ENCODE assay signal across 17 cellular contexts in the genomic region with DNA sequence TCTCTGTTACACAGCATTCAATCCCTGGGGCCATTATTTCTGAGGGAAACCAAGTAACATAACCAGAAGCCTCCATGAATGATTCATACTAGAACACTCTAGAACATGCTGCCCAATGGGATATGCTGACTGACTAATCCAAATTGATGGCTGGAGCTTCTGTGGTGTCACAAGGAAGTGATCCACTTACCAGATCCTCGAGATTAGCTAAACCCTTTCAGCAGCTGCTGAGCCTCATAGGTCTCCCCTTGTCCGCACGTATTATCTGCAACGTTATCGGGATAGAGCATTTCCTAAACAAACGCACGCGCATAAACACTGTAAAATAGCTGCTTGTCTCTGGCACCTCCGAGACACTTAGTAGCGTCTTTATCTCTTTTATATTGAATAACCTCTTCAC.
DNase-seq lines count a peak whose midpoint lies in the region; ATAC-seq, FAIRE-seq and TF ChIP-seq lines count a peak whose summit lies in the region.
"Had no signal": no experiment of that assay in that cellular context is flagged by ENCODE, and none has a peak within 500 bp of the region (broad histone marks: within the 10 kb centered on the region; RNA-seq: fewer than 3 reads in every experiment).

No MANE protein-coding gene starts in this region.

- no peak overlapping the region for H3K4me3 ChIP-seq in mammary epithelial cell (replicated peaks in 1 of 3; ENCODE audit: insufficient read depth in 1 of 3, low read depth in 2 of 3, low read length in 3 of 3)
- no peak overlapping the region for H3K4me3 ChIP-seq in K562

- no peaks in the 10 kb centered on the region for H3K36me3 Mint-ChIP-seq in MCF 10A (ENCODE audit: insufficient read depth, unreplicated experiment)
- peaks cover 16% of the 10 kb centered on the region for H3K36me3 Mint-ChIP-seq in glutamatergic neuron (ENCODE audit: unreplicated experiment)
- H3K36me3 Mint-ChIP-seq in naive thymus-derived CD8-positive, alpha-beta T cell, result no peaks in the 10 kb centered on the region

- no peak overlapping the region for H3K27ac ChIP-seq in mammary epithelial cell (ENCODE audit: insufficient read depth, low read depth, low read length)
- H3K27ac ChIP-seq in K562 (ENCODE audit: extremely low read depth, low read depth, low read length), result no peak overlapping the region

- TF ChIP-seq RAD21 in K562 (CRISPR knock-in tag; conservative IDR thresholded peaks at IDR 0.05 in 1 of 2, IDR thresholded peaks at IDR 0.05 in 1 of 2), result no peak

- in situ Hi-C loops in mammary epithelial cell (cut with MboI; ENCODE audit: low sequenced_read_pairs in 2 of 2), result no loop called here
- in situ Hi-C loops in K562 (cut with MboI), result no loop called here

- no peaks in the 10 kb centered on the region for H3K79me2 ChIP-seq in mammary epithelial cell (ENCODE audit: insufficient read depth, low read length)
- H3K79me2 ChIP-seq in K562 (ENCODE audit: control insufficient read depth, insufficient read depth, low read length), result no peaks in the 10 kb centered on the region

- no peaks in the 10 kb centered on the region for H3K9me1 ChIP-seq in K562 (ENCODE audit: control insufficient read depth, insufficient read depth, low read length)

- intact Hi-C loops in mammary epithelial cell (cut with micrococcal nuclease) (no loop called here), MCF 10A (cut with micrococcal nuclease) (no loop called here), K562 (cut with micrococcal nuclease) (no loop called here)

- no peaks in the 10 kb centered on the region for H4K20me1 ChIP-seq in mammary epithelial cell (ENCODE audit: insufficient read depth, low read length)
- no peaks in the 10 kb centered on the region for H4K20me1 ChIP-seq in K562 (replicated peaks; ENCODE audit: control insufficient read depth, insufficient read depth, low read length)

- H3K27me3 ChIP-seq in mammary epithelial cell (ENCODE audit: insufficient read depth, low read length) (no peaks in the 10 kb centered on the region), K562 (ENCODE audit: control insufficient read depth in 2 of 2, insufficient read depth in 2 of 2, low read length in 2 of 2) (no peaks in the 10 kb centered on the region)

- H3K9me3 ChIP-seq in mammary epithelial cell (replicated peaks; ENCODE audit: insufficient read depth, low read length), result no peaks in the 10 kb centered on the region
- no peaks in the 10 kb centered on the region for H3K9me3 ChIP-seq in K562 (replicated peaks; ENCODE audit: control insufficient read depth, insufficient read depth, low read depth, low read length)

- WGBS in mammary epithelial cell (ENCODE audit: low coverage, missing lambda C conversion rate), result 90% methylated on average over 10 of the region's 10 CpGs
- 2% methylated on average over 10 of the region's 10 CpGs for WGBS in K562 (ENCODE audit: insufficient coverage, low coverage, missing lambda C conversion rate)

- H3K27ac Mint-ChIP-seq in MCF 10A (ENCODE audit: low read depth, unreplicated experiment), result no peak overlapping the region
- peak overlapping the region; percentile 33 for H3K27ac Mint-ChIP-seq in glutamatergic neuron (ENCODE audit: unreplicated experiment)
- no peak overlapping the region for H3K27ac Mint-ChIP-seq in naive thymus-derived CD8-positive, alpha-beta T cell

- H3K4me1 Mint-ChIP-seq in MCF 10A (ENCODE audit: insufficient read depth, unreplicated experiment) (no peaks in the 10 kb centered on the region), glutamatergic neuron (ENCODE audit: low read depth, unreplicated experiment) (peaks cover 3% of the 10 kb centered on the region)
- H3K4me1 Mint-ChIP-seq in naive thymus-derived CD8-positive, alpha-beta T cell, result no peaks in the 10 kb centered on the region

- TF ChIP-seq POLR2A in K562 (conservative IDR thresholded peaks at IDR 0.05), result no peak

- H3K4me3 Mint-ChIP-seq in MCF 10A (ENCODE audit: unreplicated experiment) (no peak overlapping the region), glutamatergic neuron (ENCODE audit: unreplicated experiment) (no peak overlapping the region)
- H3K4me3 Mint-ChIP-seq in naive thymus-derived CD8-positive, alpha-beta T cell, result no peak overlapping the region

- H3K36me3 ChIP-seq in mammary epithelial cell (ENCODE audit: insufficient read depth, low read length), result no peaks in the 10 kb centered on the region
- no peaks in the 10 kb centered on the region for H3K36me3 ChIP-seq in K562 (ENCODE audit: control insufficient read depth, insufficient read depth, low read length)

- ATAC-seq in K562 (no peak), GM21423 (IDR thresholded peaks at IDR 0.05; ENCODE audit: unreplicated experiment) (no peak), HG03095 (IDR thresholded peaks at IDR 0.05; ENCODE audit: unreplicated experiment) (no peak)
- no peak for ATAC-seq in naive thymus-derived CD8-positive, alpha-beta T cell

- H2AFZ ChIP-seq in mammary epithelial cell (ENCODE audit: low read depth, low read length), result no peak overlapping the region
- no peak overlapping the region for H2AFZ ChIP-seq in K562 (ENCODE audit: low read depth, low read length)

- DNase-seq in mammary epithelial cell (peak; percentile 10), MCF 10A (ENCODE audit: unreplicated experiment) (no peak), K562 (ENCODE audit: extremely low read depth in 1 of 4, low spot score in 3 of 4) (peak in 1 of 4 experiments; percentile 6), glutamatergic neuron (no peak), dedifferentiated amniotic fluid mesenchymal stem cell (ENCODE audit: extremely low spot score) (no peak)
- DNase-seq in naive thymus-derived CD8-positive, alpha-beta T cell, result no peak
- DNase-seq: C1 segment of cervical spinal cord, DMS79 treated with DMSO at 0.1 percent for 48 hours, HCEC 1CT, NCI-H1092 treated with DMSO at 0.1 percent for 48 hours, NCI-H1694, SIG-M5 had no signal

- H3K4me2 ChIP-seq in mammary epithelial cell (ENCODE audit: insufficient read depth, low read depth, low read length) (no peak overlapping the region), K562 (ENCODE audit: insufficient read depth, low read length) (no peak overlapping the region)

- H3K27me3 Mint-ChIP-seq in MCF 10A (ENCODE audit: insufficient read depth, unreplicated experiment) (peaks cover 26% of the 10 kb centered on the region), glutamatergic neuron (ENCODE audit: unreplicated experiment) (peaks cover 2% of the 10 kb centered on the region)
- peaks cover 0 to 9% (median 0%) of the 10 kb centered on the region in 5 donors for H3K27me3 Mint-ChIP-seq in naive thymus-derived CD8-positive, alpha-beta T cell

- no peaks in the 10 kb centered on the region for H3K9me3 Mint-ChIP-seq in MCF 10A (ENCODE audit: unreplicated experiment)
- H3K9me3 Mint-ChIP-seq in glutamatergic neuron (ENCODE audit: unreplicated experiment), result peaks cover 2% of the 10 kb centered on the region
- H3K9me3 Mint-ChIP-seq in naive thymus-derived CD8-positive, alpha-beta T cell, result no peaks in the 10 kb centered on the region

- no peak for TF ChIP-seq EP300 in K562 (IDR thresholded peaks at IDR 0.05; ENCODE audit: low read length)

- H3K9ac ChIP-seq in mammary epithelial cell (ENCODE audit: insufficient read depth, low read length) (no peak overlapping the region), K562 (ENCODE audit: insufficient read depth in 1 of 2, low read depth in 2 of 2, low read length in 2 of 2) (no peak overlapping the region)

- H3K4me1 ChIP-seq in mammary epithelial cell (ENCODE audit: insufficient read depth, low read length) (no peaks in the 10 kb centered on the region), K562 (replicated peaks in 1 of 2; ENCODE audit: control insufficient read depth in 2 of 2, insufficient read depth in 2 of 2, low read length in 2 of 2) (no peaks in the 10 kb centered on the region)

- CTCF ChIA-PET in mammary epithelial cell (lab: Charles Lee; ENCODE audit: low non-redundant PET), result no interaction called here
- CTCF ChIA-PET in MCF 10A (lab: Yijun Ruan, JAX), result interaction anchor here (1.8 kb wide), 1 partner anchor 29 kb away, joined by 8 read pairs; no protein-coding TSS in a partner anchor
- CTCF ChIA-PET in K562 (lab: Yijun Ruan, JAX; ENCODE audit: low intra/inter-chr PET ratio), result no interaction called here

- no peak for TF ChIP-seq CTCF in mammary epithelial cell (conservative IDR thresholded peaks at IDR 0.05 in 1 of 2, IDR thresholded peaks at IDR 0.05 in 1 of 2; ENCODE audit: extremely low read depth in 1 of 2, insufficient read depth in 1 of 2, low read depth in 1 of 2, low read length in 2 of 2)
- no peak for TF ChIP-seq CTCF in MCF 10A (IDR thresholded peaks at IDR 0.05; ENCODE audit: unreplicated experiment)
- TF ChIP-seq CTCF in K562 (IDR thresholded peaks at IDR 0.05 in 2 of 3, conservative IDR thresholded peaks at IDR 0.05 in 1 of 3; ENCODE audit: insufficient read depth in 2 of 3, low read depth in 1 of 3, low read length in 3 of 3), result no peak
- no peak for TF ChIP-seq CTCF in glutamatergic neuron (IDR thresholded peaks at IDR 0.05; ENCODE audit: partially characterized antibody, unreplicated experiment)

- dilution Hi-C loops in mammary epithelial cell (cut with HindIII; ENCODE audit: low sequenced_read_pairs), result no loop called here

- no peak for FAIRE-seq in K562 (lab: Jason Lieb, UNC)
- FAIRE-seq: G401.6, GM12892, RCC 7860 had no signal

- POLR2A ChIA-PET in MCF 10A (lab: Yijun Ruan, JAX), result no interaction called here
- POLR2A ChIA-PET in K562 (lab: Yijun Ruan, JAX), result no interaction called here
- POLR2A ChIA-PET in naive thymus-derived CD8-positive, alpha-beta T cell (lab: Charles Lee), result no interaction called here

- BruUV-seq in mammary epithelial cell (replicated peaks; lab: Mats Ljungman, UMichigan) (no TSS peak), MCF 10A (replicated peaks; lab: Mats Ljungman, UMichigan) (no TSS peak), K562 (replicated peaks; lab: Mats Ljungman, UMichigan) (no TSS peak)

TF ChIP-seq in K562, 482 proteins besides CTCF, POLR2A, EP300 and RAD21 (continues in another document):
- TF ChIP-seq ZNF785 (CRISPR knock-in tag; IDR thresholded peaks at IDR 0.05) (no peak), HMGXB4 (CRISPR knock-in tag; IDR thresholded peaks at IDR 0.05) (no peak), MEF2D (tag; conservative IDR thresholded peaks at IDR 0.05; ENCODE audit: low read depth) (no peak), ARHGAP35 (IDR thresholded peaks at IDR 0.05; ENCODE audit: partially characterized antibody) (no peak)
